In genomic region chr11:126595560-126595959, GRCh38 we compare ENCODE assay signal across 2 cellular contexts.
TF ChIP-seq lines count a peak whose summit lies in the region.

No MANE protein-coding gene starts in this region.

TF ChIP-seq in GM23338, 12 proteins besides CTCF, POLR2A, EP300 and RAD21 (continued from another document):
- TF ChIP-seq ZNF462 (CRISPR knock-in tag; IDR thresholded peaks at IDR 0.05), result no peak
- no peak for TF ChIP-seq STAT1 (IDR thresholded peaks at IDR 0.05; ENCODE audit: unreplicated experiment)
- no peak for TF ChIP-seq EZH2 (IDR thresholded peaks at IDR 0.05; ENCODE audit: low read depth, unreplicated experiment)
- no peak for TF ChIP-seq POLR2AphosphoS5 (IDR thresholded peaks at IDR 0.05; ENCODE audit: low read depth)
- TF ChIP-seq CREB1 (CRISPR knock-in tag; IDR thresholded peaks at IDR 0.05; ENCODE audit: low read depth), result no peak
- no peak for TF ChIP-seq EZH2phosphoT487 (IDR thresholded peaks at IDR 0.05; ENCODE audit: unreplicated experiment)
- TF ChIP-seq NANOG (IDR thresholded peaks at IDR 0.05; ENCODE audit: borderline replicate concordance), result no peak
- no peak for TF ChIP-seq ETS1 (IDR thresholded peaks at IDR 0.05)

TF ChIP-seq in WTC11, 78 proteins besides CTCF, POLR2A, EP300 and RAD21 (continued from another document):
- TF ChIP-seq ZNF281 (CRISPR knock-in tag; IDR thresholded peaks at IDR 0.05) (no peak), ATF2 (CRISPR knock-in tag; IDR thresholded peaks at IDR 0.05; ENCODE audit: borderline replicate concordance, low read depth) (no peak), ZSCAN18 (CRISPR knock-in tag; IDR thresholded peaks at IDR 0.05) (no peak), JUN (CRISPR knock-in tag; IDR thresholded peaks at IDR 0.05) (no peak), SOX15 (CRISPR knock-in tag; IDR thresholded peaks at IDR 0.05) (no peak), USF2 (CRISPR knock-in tag; IDR thresholded peaks at IDR 0.05) (no peak), ERG (CRISPR knock-in tag; IDR thresholded peaks at IDR 0.05) (no peak)
